Comparison of ENCODE assay signal across 15 cellular contexts in genomic region chr17:1995321-1996242, GRCh38. TPM values are rescaled to one million over a fixed set of nuclear protein-coding genes. Genes with fewer than 3 reads are reported as not detected.
DNase-seq lines count a peak whose midpoint lies in the region; FAIRE-seq and TF ChIP-seq lines count a peak whose summit lies in the region.
"Had no signal": no experiment of that assay in that cellular context is flagged by ENCODE, and none has a peak within 500 bp of the region (broad histone marks: within the 10 kb centered on the region; RNA-seq: fewer than 3 reads in every experiment).

No MANE protein-coding gene starts in this region.

- no peak overlapping the region for H3K4me2 ChIP-seq in neuronal stem cell (ENCODE audit: insufficient read depth, low read length, poor library complexity, severe bottlenecking)

- peak overlapping the region; percentile 68 for H3K4me3 Mint-ChIP-seq in Caco-2 (ENCODE audit: unreplicated experiment)
- H3K4me3 Mint-ChIP-seq: activated CD8-positive, alpha-beta T cell treated with anti-CD3 and anti-CD28 coated beads, Interleukin-2, amount 10 ng/mL, durations not matched to agents 7 days and 5 days had no signal

- H3K36me3 Mint-ChIP-seq in Caco-2 (ENCODE audit: insufficient read depth, unreplicated experiment), result peaks cover 5% of the 10 kb centered on the region

- H3K9ac ChIP-seq in neuronal stem cell (ENCODE audit: low read depth, low read length, poor library complexity), result no peak overlapping the region

- no peaks in the 10 kb centered on the region for H3K36me3 ChIP-seq in Caco-2 (ENCODE audit: control insufficient read depth, insufficient read depth, low read length)
- no peaks in the 10 kb centered on the region for H3K36me3 ChIP-seq in neuronal stem cell (replicated peaks in 1 of 2; ENCODE audit: control insufficient read depth in 2 of 2, insufficient read depth in 2 of 2, low read length in 2 of 2)

- H3K4ac ChIP-seq in neuronal stem cell (ENCODE audit: low read length), result no peak overlapping the region

- H3K4me1 ChIP-seq in Caco-2, result peaks cover 59% of the 10 kb centered on the region
- H3K4me1 ChIP-seq in neuronal stem cell (ENCODE audit: control insufficient read depth in 2 of 2, insufficient read depth in 1 of 2, low read depth in 1 of 2, low read length in 2 of 2), result peaks cover 19 to 38% of the 10 kb centered on the region in 2 donors

- H2AK5ac ChIP-seq in neuronal stem cell (ENCODE audit: low read depth, low read length), result peak overlapping the region; percentile 50

- peak; percentile 53 to 72 for DNase-seq in Caco-2
- DNase-seq in NCI-H146 treated with DMSO at 0.1 percent for 48 hours (lab: John Stamatoyannopoulos, UW; ENCODE audit: unreplicated experiment), result peak; percentile 54
- peak in 1 of 10 donors; percentile 81 for DNase-seq in dorsolateral prefrontal cortex
- no peak for DNase-seq in neuronal stem cell (ENCODE audit: low spot score)
- no peak for DNase-seq in GM12892 (ENCODE audit: insufficient read length)
- no peak for DNase-seq in activated CD8-positive, alpha-beta memory T cell treated with anti-CD3 and anti-CD28 coated beads for 24 hours
- DNase-seq in T-helper 2 cell, result no peak
- DNase-seq in DMS153 treated with DMSO at 0.1 percent for 48 hours (lab: John Stamatoyannopoulos, UW; ENCODE audit: unreplicated experiment), result no peak
- DNase-seq: activated CD8-positive, alpha-beta T cell treated with anti-CD3 and anti-CD28 coated beads, Interleukin-2, amount 10 ng/mL, durations not matched to agents 7 days and 5 days; anterior cingulate cortex; OCI-M1 had no signal

- no peak overlapping the region for H4K91ac ChIP-seq in neuronal stem cell (ENCODE audit: low read depth, low read length, poor library complexity)

- H3K27ac Mint-ChIP-seq in Caco-2 (ENCODE audit: unreplicated experiment), result peak overlapping the region; percentile 79
- H3K27ac Mint-ChIP-seq: activated CD8-positive, alpha-beta T cell treated with anti-CD3 and anti-CD28 coated beads, Interleukin-2, amount 10 ng/mL, durations not matched to agents 7 days and 5 days; activated T-helper 2 cell treated with anti-CD3 and anti-CD28 coated beads, Interferon-gamma antibody, Interleukin-2, Interleukin-4, amounts not matched to agents 10 μg/mL and 5 μg/mL and 100 μg/mL, durations not matched to agents 14 hours and 24 hours and 36 hours had no signal

- POLR2A ChIA-PET in Caco-2 (lab: Charles Lee), result no interaction called here

- H3K4me3 ChIP-seq in Caco-2 (ENCODE audit: low read depth, low read length), result no peak overlapping the region; the same call in 1 of the 2 replicates
- no peak overlapping the region for H3K4me3 ChIP-seq in dorsolateral prefrontal cortex
- H3K4me3 ChIP-seq in neuronal stem cell (ENCODE audit: low read length in 2 of 2), result no peak overlapping the region
- H3K4me3 ChIP-seq: lung had no signal

- FAIRE-seq in GM12892 (lab: Jason Lieb, UNC), result no peak

- H3K79me1 ChIP-seq in neuronal stem cell (ENCODE audit: low read depth, low read length), result no peaks in the 10 kb centered on the region

- TF ChIP-seq CTCF in Caco-2 (IDR thresholded peaks at IDR 0.05; ENCODE audit: insufficient read depth in 1 of 2, low read depth in 1 of 2, low read length in 1 of 2, severe bottlenecking in 1 of 2, unreplicated experiment in 1 of 2) (no peak), dorsolateral prefrontal cortex (IDR thresholded peaks at IDR 0.05 in 54 of 56, conservative IDR thresholded peaks at IDR 0.05 in 2 of 56; ENCODE audit: low read depth in 1 of 56, partially characterized antibody in 56 of 56) (no peak)

- intact Hi-C loops in Caco-2 (cut with micrococcal nuclease; ENCODE audit: unreplicated experiment), result no loop called here
- intact Hi-C loops in dorsolateral prefrontal cortex (cut with DNase I), result no loop called here

- H3K27me3 ChIP-seq in Caco-2 (replicated peaks; ENCODE audit: control insufficient read depth, insufficient read depth, low read length), result no peaks in the 10 kb centered on the region
- peaks cover 0 to 17% (median 0%) of the 10 kb centered on the region in 45 donors for H3K27me3 ChIP-seq in dorsolateral prefrontal cortex
- no peaks in the 10 kb centered on the region for H3K27me3 ChIP-seq in neuronal stem cell (ENCODE audit: control insufficient read depth in 3 of 3, insufficient read depth in 3 of 3, low read depth in 1 of 3, low read length in 3 of 3)

- H3K9me3 ChIP-seq in Caco-2 (no peaks in the 10 kb centered on the region), neuronal stem cell (replicated peaks in 1 of 2; ENCODE audit: control insufficient read depth in 2 of 2, insufficient read depth in 1 of 2, low read depth in 1 of 2, low read length in 2 of 2) (peaks cover 0 to 2% of the 10 kb centered on the region in 2 donors)

- H2AFZ ChIP-seq in neuronal stem cell (ENCODE audit: low read length), result peak overlapping the region; percentile 2

- H3K14ac ChIP-seq in neuronal stem cell (ENCODE audit: low read length), result peak overlapping the region; percentile 10

- peak overlapping the region; percentile 76 for H2BK15ac ChIP-seq in neuronal stem cell (ENCODE audit: low read length)

- H3K27ac ChIP-seq in dorsolateral prefrontal cortex (peak overlapping the region in 55 of 59 donors; percentile 9 to 96 (median 80)), neuronal stem cell (replicated peaks; ENCODE audit: low read length) (no peak overlapping the region)

- H4K8ac ChIP-seq in neuronal stem cell (ENCODE audit: low read depth, low read length), result no peak overlapping the region

- TSS peak; percentile 35 for BruUV-seq in Caco-2 (replicated peaks; lab: Mats Ljungman, UMichigan)

- H3K27me3 Mint-ChIP-seq in Caco-2 (ENCODE audit: insufficient read depth, unreplicated experiment), result no peaks in the 10 kb centered on the region

- H2BK5ac ChIP-seq in neuronal stem cell (ENCODE audit: low read length), result no peak overlapping the region

- no peak overlapping the region for H3K23ac ChIP-seq in neuronal stem cell (ENCODE audit: low read depth, low read length, poor library complexity)

- no CpG with 5 or more reads among the region's 24 CpGs for WGBS in neuronal stem cell (ENCODE audit: extremely low coverage in 2 of 2, insufficient read length in 2 of 2, insufficient replicate concordance in 1 of 2), 2 donors

- no peak for TF ChIP-seq POLR2A in GM12892 (IDR thresholded peaks at IDR 0.05; ENCODE audit: low read depth, low read length)

- H3K18ac ChIP-seq in neuronal stem cell (ENCODE audit: low read length), result peak overlapping the region; percentile 68

- peaks cover 33% of the 10 kb centered on the region for H3K4me1 Mint-ChIP-seq in Caco-2 (ENCODE audit: low read depth, unreplicated experiment)

- CTCF ChIA-PET in Caco-2 (lab: Charles Lee), result interaction anchor here (0.9 to 2.1 kb wide), 3 partner anchors 20 to 87 kb away, joined by 3 to 13 read pairs (median 3); partner anchors contain the start of gene RTN4RL1

- no peak overlapping the region for H2BK12ac ChIP-seq in neuronal stem cell (ENCODE audit: low read length)

- H3K9me3 Mint-ChIP-seq in Caco-2 (ENCODE audit: unreplicated experiment), result no peaks in the 10 kb centered on the region
- H3K9me3 Mint-ChIP-seq: activated T-helper 2 cell treated with anti-CD3 and anti-CD28 coated beads, Interferon-gamma antibody, Interleukin-2, Interleukin-4, amounts not matched to agents 10 μg/mL and 5 μg/mL and 100 μg/mL, durations not matched to agents 14 hours and 24 hours and 36 hours had no signal

- no peak overlapping the region for H2BK120ac ChIP-seq in neuronal stem cell (ENCODE audit: low read depth, low read length)

RNA-seq across cellular contexts. Expression of gene RTN4RL1, which starts 29.6 kb away (rescaled TPM):
- total RNA-seq in Caco-2 (2022) (0.54 and 0.60 TPM in 2 replicates), dorsolateral prefrontal cortex (10 to 100 TPM in 119 of 120 experiments, 1 to 10 TPM in 1; 4.8 to 43.6 (median 22.0) TPM)
- 4.0 TPM for polyA plus RNA-seq in neuronal stem cell (2013, experiment 1 of 2)
- 3.9 TPM for polyA plus RNA-seq in neuronal stem cell (2013, experiment 2 of 2)
- not detected for polyA plus RNA-seq in GM12892 (2012; ENCODE audit: missing spikeins)
- total RNA-seq: Daoy, HT-29 had no signal

RNA-seq across cellular contexts. Expression of gene DPH1, which starts 34.4 kb away (rescaled TPM):
- total RNA-seq in Caco-2 (2022) (52.0 and 52.8 TPM in 2 replicates), dorsolateral prefrontal cortex (100 to 1,000 TPM in 30 of 120 experiments, 10 to 100 TPM in 90; 57.6 to 158 (median 87.2) TPM)
- 19.6 TPM for polyA plus RNA-seq in neuronal stem cell (2013, experiment 1 of 2)
- polyA plus RNA-seq in neuronal stem cell (2013, experiment 2 of 2), result 18.0 TPM
- polyA plus RNA-seq in GM12892 (2012; ENCODE audit: missing spikeins), result 16.9 TPM

RNA-seq across cellular contexts. Expression of gene OVCA2, which starts 46.2 kb away (rescaled TPM):
- total RNA-seq in Caco-2 (2022), result 33.1 and 39.3 TPM in 2 replicates
- total RNA-seq in dorsolateral prefrontal cortex, result 10 to 100 TPM in 108 of 120 experiments, 1 to 10 TPM in 12; 6.6 to 29.4 (median 16.4) TPM
- polyA plus RNA-seq in neuronal stem cell (2013, experiment 1 of 2), result 13.9 TPM
- 14.2 TPM for polyA plus RNA-seq in neuronal stem cell (2013, experiment 2 of 2)
- 19.0 TPM for polyA plus RNA-seq in GM12892 (2012; ENCODE audit: missing spikeins)

RNA-seq across cellular contexts. Expression of gene HIC1, which starts 59.3 kb away (rescaled TPM):
- total RNA-seq in Caco-2 (2022) (0.59 and 1.8 TPM in 2 replicates), dorsolateral prefrontal cortex (10 to 100 TPM in 18 of 120 experiments, 1 to 10 TPM in 102; 1.6 to 17.4 (median 6.5) TPM)
- polyA plus RNA-seq in neuronal stem cell (2013, experiment 1 of 2), result 0.08 TPM
- polyA plus RNA-seq in neuronal stem cell (2013, experiment 2 of 2), result 0.04 TPM
- polyA plus RNA-seq in GM12892 (2012; ENCODE audit: missing spikeins), result 8.3 TPM

Comparison
In these comparisons a context has a peak if more than half of its experiments do, and no peak if none do; other contexts are left out.
1. DNase-seq: peak in Caco-2 (2 of 2) and NCI-H146 treated with DMSO at 0.1 percent for 48 hours (single experiment); none in neuronal stem cell (single experiment), GM12892 (single experiment), activated CD8-positive, alpha-beta memory T cell treated with anti-CD3 and anti-CD28 coated beads for 24 hours (single experiment), T-helper 2 cell (0 of 5) and DMS153 treated with DMSO at 0.1 percent for 48 hours (single experiment).